ENCODE assay signal across 8 cellular contexts in the genomic region with DNA sequence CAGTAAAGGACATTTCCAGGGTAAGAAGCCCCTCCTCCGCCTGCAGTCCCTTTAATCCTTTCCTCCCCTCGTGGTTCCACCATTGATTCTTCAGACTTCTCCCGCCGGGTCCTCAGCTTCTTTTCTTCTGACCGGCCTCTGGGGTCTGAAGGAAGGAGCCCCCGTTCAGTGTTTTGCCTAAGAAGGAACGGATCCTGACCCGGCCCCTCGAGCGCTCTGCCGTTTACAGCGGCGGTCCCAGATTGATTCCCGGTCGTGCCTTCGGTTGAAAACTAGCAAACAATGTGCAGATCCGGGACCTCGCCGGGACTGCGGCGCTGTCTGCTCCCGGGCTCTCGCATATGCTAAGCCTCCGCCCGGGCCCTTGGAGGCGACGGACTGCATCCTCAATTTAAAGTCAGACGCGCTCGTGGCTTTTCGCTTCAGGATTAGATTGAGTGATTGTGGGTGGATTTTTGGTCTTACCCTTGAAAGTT. TPM values are rescaled to one million over a fixed set of nuclear protein-coding genes. Genes with fewer than 3 reads are reported as not detected.
A peak's percentile ranks its signal among the peaks of the same experiment; 100 is the strongest.
DNase-seq lines count a peak whose midpoint lies in the region; ATAC-seq and TF ChIP-seq lines count a peak whose summit lies in the region.

No MANE protein-coding gene starts in this region.

- no peaks in the 10 kb centered on the region for H3K36me3 ChIP-seq in subcutaneous abdominal adipose tissue (ENCODE audit: control insufficient read depth in 5 of 5, insufficient read depth in 5 of 5, low read length in 5 of 5)

- DNase-seq in GM04503 (ENCODE audit: low read depth) (peak; percentile 21), fibroblast of villous mesenchyme (ENCODE audit: low read depth) (peak; percentile 73)
- DNase-seq in activated effector memory CD4-positive, alpha-beta T cell treated with Interleukin-2 at 50 U/mL for 16 hours: peak; percentile 37

- H3K4me3 ChIP-seq in fibroblast of villous mesenchyme (ENCODE audit: low read depth, low read length) (peak overlapping the region; percentile 87), subcutaneous abdominal adipose tissue (ENCODE audit: low read depth in 1 of 5, low read length in 5 of 5) (peak overlapping the region; percentile 87 to 91 (median 91))

- H3K27ac Mint-ChIP-seq in nephron: peak overlapping the region; percentile 89 to 98 (median 92)

- peak overlapping the region; percentile 86 to 90 (median 88) for H3K4me3 Mint-ChIP-seq in nephron

- no peak for TF ChIP-seq CTCF in fibroblast of villous mesenchyme (IDR thresholded peaks at IDR 0.05; ENCODE audit: insufficient read depth, low read depth, low read length)
- TF ChIP-seq CTCF in nephron (IDR thresholded peaks at IDR 0.05; ENCODE audit: unreplicated experiment in 3 of 3): no peak

- H3K9me3 ChIP-seq in subcutaneous abdominal adipose tissue (ENCODE audit: control insufficient read depth in 5 of 5, low read length in 5 of 5): no peaks in the 10 kb centered on the region

- H3K9ac ChIP-seq in subcutaneous abdominal adipose tissue (ENCODE audit: low read length in 5 of 5): peak overlapping the region; percentile 78 to 91 (median 81)

- peak; percentile 12 for ATAC-seq in HG03460 (IDR thresholded peaks at IDR 0.05; ENCODE audit: unreplicated experiment)
- no peak for ATAC-seq in GM21737 (IDR thresholded peaks at IDR 0.05; ENCODE audit: unreplicated experiment)

- peaks cover 10% of the 10 kb centered on the region for H3K9me3 Mint-ChIP-seq in nephron

- H3K27me3 ChIP-seq in subcutaneous abdominal adipose tissue (ENCODE audit: control insufficient read depth in 5 of 5, insufficient read depth in 4 of 5, low read length in 5 of 5): no peaks in the 10 kb centered on the region

- H3K27ac ChIP-seq in subcutaneous abdominal adipose tissue (ENCODE audit: low read depth, low read length): peak overlapping the region; percentile 88

- H3K4me1 Mint-ChIP-seq in nephron: peaks cover 30% of the 10 kb centered on the region

- H3K27me3 Mint-ChIP-seq in nephron (ENCODE audit: low read depth): no peaks in the 10 kb centered on the region

- H3K36me3 Mint-ChIP-seq in nephron (ENCODE audit: low read depth): peaks cover 45% of the 10 kb centered on the region

- peaks cover 0 to 31% (median 28%) of the 10 kb centered on the region in 5 donors for H3K4me1 ChIP-seq in subcutaneous abdominal adipose tissue (ENCODE audit: control insufficient read depth in 5 of 5, insufficient read depth in 5 of 5, low read length in 5 of 5)

TF ChIP-seq in PFSK-1, 5 proteins besides CTCF, POLR2A, EP300 and RAD21:
- TF ChIP-seq POLR2AphosphoS5 (IDR thresholded peaks at IDR 0.05; ENCODE audit: low read depth, low read length) (no peak; the same call in 1 of the 2 replicates), SIN3A (IDR thresholded peaks at IDR 0.05; ENCODE audit: borderline replicate concordance, insufficient read depth, low read length) (peak; percentile 18; the same call in 1 of the 2 replicates)

RNA-seq across cellular contexts. Expression of a gene that starts 0.5 kb away (rescaled TPM):
- polyA plus RNA-seq in PFSK-1 (2012; ENCODE audit: insufficient read length, low read depth): 10.6 TPM
- total RNA-seq in fibroblast of villous mesenchyme: 20.6 and 31.1 TPM in 2 replicates

RNA-seq across cellular contexts. Expression of a gene that starts 0.6 kb away (rescaled TPM):
- 7.3 TPM for polyA plus RNA-seq in PFSK-1 (2012; ENCODE audit: insufficient read length, low read depth)
- total RNA-seq in fibroblast of villous mesenchyme: 8.4 and 13.8 TPM in 2 replicates

RNA-seq across cellular contexts. Expression of a gene that starts 57.3 kb away (rescaled TPM):
- polyA plus RNA-seq in PFSK-1 (2012; ENCODE audit: insufficient read length, low read depth): 0.04 TPM
- total RNA-seq in fibroblast of villous mesenchyme: 0.64 and 1.3 TPM in 2 replicates

Comparison
In these comparisons a context has a peak if more than half of its experiments do, and no peak if none do; other contexts are left out.
1. DNase-seq: peak in every context shown above with its lines; median percentile 73 in fibroblast of villous mesenchyme; 37 in activated effector memory CD4-positive, alpha-beta T cell treated with Interleukin-2 at 50 U/mL for 16 hours; 21 in GM04503.